In the genomic region with DNA sequence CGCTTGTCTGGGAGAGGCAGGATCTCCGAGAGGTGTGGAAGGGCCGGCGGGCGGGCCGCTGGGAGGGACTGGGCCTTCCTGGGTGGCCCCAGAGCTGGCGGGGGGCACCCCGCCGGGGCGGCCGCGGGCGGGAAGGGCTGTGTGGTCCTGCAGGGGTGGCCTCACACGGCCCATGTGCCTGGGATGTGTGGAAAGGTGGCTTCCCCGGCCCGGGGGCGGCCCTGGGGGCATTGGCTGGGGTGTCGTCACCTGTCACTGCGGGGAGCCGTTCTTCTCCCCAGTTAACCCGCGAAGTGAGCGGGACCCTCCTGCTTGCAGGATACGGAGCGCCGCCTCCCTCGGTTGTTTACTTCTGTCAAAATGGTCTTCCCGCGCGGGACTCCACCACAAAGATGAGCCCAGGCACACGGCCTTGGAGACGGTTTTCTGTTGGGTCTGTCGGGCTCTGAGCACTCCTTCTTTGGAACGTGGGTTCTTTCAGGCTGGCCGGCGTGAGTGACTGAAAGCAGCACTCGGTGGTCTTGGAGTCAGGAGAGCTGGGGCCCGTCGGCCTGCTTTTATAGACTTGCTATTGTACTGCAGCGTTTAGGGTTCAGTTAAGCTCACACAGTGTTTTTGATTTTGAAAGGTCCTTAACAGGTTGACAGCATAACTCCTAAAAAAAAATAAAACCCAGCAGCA, we compare ENCODE assay signal across 8 cellular contexts. TPM values are rescaled to one million over a fixed set of nuclear protein-coding genes. Genes with fewer than 3 reads are reported as not detected.
A peak's percentile ranks its signal among the peaks of the same experiment; 100 is the strongest.
DNase-seq lines count a peak whose midpoint lies in the region; ATAC-seq, FAIRE-seq and TF ChIP-seq lines count a peak whose summit lies in the region.

No MANE protein-coding gene starts in this region.

- H3K4me3 ChIP-seq in BE2C (ENCODE audit: low read depth, low read length) (peak overlapping the region; percentile 85), GM12878 (peak overlapping the region; percentile 70), smooth muscle cell (peak overlapping the region; percentile 94)

- peak overlapping the region; percentile 96 for H3K4me3 Mint-ChIP-seq in T-helper 17 cell

- peak; percentile 70 for TF ChIP-seq POLR2A in GM12878 (IDR thresholded peaks at IDR 0.05; ENCODE audit: low read depth, low read length)

- TF ChIP-seq EP300 in GM12878 (IDR thresholded peaks at IDR 0.05; ENCODE audit: borderline replicate concordance in 1 of 2, control insufficient read depth in 1 of 2, low read depth in 2 of 2, low read length in 2 of 2): no peak

- CTCF ChIA-PET in GM12878 (lab: Yijun Ruan, JAX): interaction anchor here (2.6 kb wide), 1 partner anchor 262 kb away, joined by 8 read pairs; no protein-coding TSS in a partner anchor

- H3K79me2 ChIP-seq in GM12878 (ENCODE audit: control insufficient read depth, insufficient read depth, low read length): peaks cover 56% of the 10 kb centered on the region
- peaks cover 56% of the 10 kb centered on the region for H3K79me2 ChIP-seq in smooth muscle cell (ENCODE audit: low read depth)

- peaks cover 2% of the 10 kb centered on the region for H3K36me3 Mint-ChIP-seq in T-helper 17 cell (ENCODE audit: low read depth)

- intact Hi-C loops in GM12878 (cut with micrococcal nuclease; ENCODE audit: unreplicated experiment): no loop called here

- peak overlapping the region; percentile 96 for H3K27ac Mint-ChIP-seq in T-helper 17 cell

- peaks cover 10% of the 10 kb centered on the region; the same call in 1 of the 2 replicates for H3K4me1 ChIP-seq in BE2C
- peaks cover 9% of the 10 kb centered on the region for H3K4me1 ChIP-seq in GM12878 (ENCODE audit: control insufficient read depth, insufficient read depth, low read length)
- peaks cover 15% of the 10 kb centered on the region for H3K4me1 ChIP-seq in smooth muscle cell (ENCODE audit: low read depth)

- RAD21 ChIA-PET in GM12878 (lab: Charles Lee; ENCODE audit: unreplicated experiment): interaction anchor here (0.8 to 0.9 kb wide), 2 partner anchors 40 to 215 kb away, joined by 3 read pairs; no protein-coding TSS in a partner anchor

- no TSS peak for BruUV-seq in GM12878 (replicated peaks; lab: Mats Ljungman, UMichigan)

- H2AFZ ChIP-seq in GM12878 (ENCODE audit: control insufficient read depth, low read depth, low read length) (peak overlapping the region; percentile 92), smooth muscle cell (ENCODE audit: low read depth) (peak overlapping the region; percentile 93)

- WGBS in GM12878 (ENCODE audit: insufficient coverage, insufficient replicate concordance, low lambda C conversion rate, missing lambda C conversion rate): 1% methylated on average over 36 of the region's 40 CpGs
- 1% methylated on average over 39 of the region's 40 CpGs for WGBS in smooth muscle cell (ENCODE audit: low lambda C conversion rate)

- ATAC-seq in GM19324 (IDR thresholded peaks at IDR 0.05; ENCODE audit: low FRiP score, unreplicated experiment) (peak; percentile 28), HG03378 (IDR thresholded peaks at IDR 0.05; ENCODE audit: unreplicated experiment) (peak; percentile 19), T-helper 17 cell (peak; percentile 37), GM12878 (peak; percentile 55)

- FAIRE-seq in GM12878 (lab: Jason Lieb, UNC): peak; percentile 35

- H3F3A ChIP-seq in smooth muscle cell (ENCODE audit: low read depth): peaks cover 5% of the 10 kb centered on the region

- peak overlapping the region; percentile 86 for H3K9ac ChIP-seq in GM12878 (ENCODE audit: control insufficient read depth, insufficient read depth, low read length)
- peak overlapping the region; percentile 99 for H3K9ac ChIP-seq in smooth muscle cell (ENCODE audit: low read depth)

- TF ChIP-seq CTCF in BE2C (IDR thresholded peaks at IDR 0.05; ENCODE audit: low read depth, low read length) (no peak), GM12878 (IDR thresholded peaks at IDR 0.05 in 2 of 3, conservative IDR thresholded peaks at IDR 0.05 in 1 of 3; ENCODE audit: control insufficient read depth in 2 of 3, extremely low read depth in 1 of 3, insufficient read depth in 1 of 3, low read depth in 3 of 3, low read length in 3 of 3) (no peak), smooth muscle cell (IDR thresholded peaks at IDR 0.05; ENCODE audit: borderline replicate concordance, insufficient read depth, poor library complexity, severe bottlenecking) (no peak)

- in situ Hi-C loops in GM12878 (cut with MboI): no loop called here

- POLR2A ChIA-PET in GM12878 (lab: Charles Lee): interaction anchor here (0.7 kb wide), 1 partner anchor 286 kb away, joined by 3 read pairs; no protein-coding TSS in a partner anchor

- H4K20me1 ChIP-seq in GM12878 (ENCODE audit: control insufficient read depth, insufficient read depth): no peaks in the 10 kb centered on the region; the same call in 1 of the 2 replicates
- peaks cover 38% of the 10 kb centered on the region for H4K20me1 ChIP-seq in smooth muscle cell (ENCODE audit: low read depth)

- H3K4me1 Mint-ChIP-seq in T-helper 17 cell: peaks cover 31% of the 10 kb centered on the region

- no peaks in the 10 kb centered on the region for H3K27me3 ChIP-seq in BE2C
- H3K27me3 ChIP-seq in GM12878 (replicated peaks in 1 of 2; ENCODE audit: control insufficient read depth in 2 of 2, insufficient read depth in 2 of 2, low read length in 1 of 2): no peaks in the 10 kb centered on the region
- no peaks in the 10 kb centered on the region for H3K27me3 ChIP-seq in smooth muscle cell (ENCODE audit: low read depth)

- SMC1A ChIA-PET in GM12878 (lab: Charles Lee; ENCODE audit: uncharacterized antibody, unreplicated experiment): interaction anchor here (0.6 to 1.8 kb wide), 3 partner anchors 236 to 265 kb away, joined by 3 to 6 read pairs (median 3); partner anchors contain the start of gene SMNDC1

- no peaks in the 10 kb centered on the region for H3K9me3 ChIP-seq in BE2C
- H3K9me3 ChIP-seq in T-helper 17 cell (ENCODE audit: control insufficient read depth, low read length, poor library complexity, severe bottlenecking): no peaks in the 10 kb centered on the region
- no peaks in the 10 kb centered on the region for H3K9me3 ChIP-seq in GM12878 (replicated peaks; ENCODE audit: control insufficient read depth, insufficient read depth, low read length)
- H3K9me3 ChIP-seq in smooth muscle cell (replicated peaks; ENCODE audit: low read depth): no peaks in the 10 kb centered on the region

- no peak for TF ChIP-seq RAD21 in GM12878 (IDR thresholded peaks at IDR 0.05; ENCODE audit: insufficient read depth, low read depth, low read length)

- peaks cover 14% of the 10 kb centered on the region for H3K27me3 Mint-ChIP-seq in T-helper 17 cell

- H3K27ac ChIP-seq in GM12878 (ENCODE audit: control insufficient read depth, insufficient read depth): peak overlapping the region; percentile 88
- H3K27ac ChIP-seq in smooth muscle cell (ENCODE audit: low read depth): peak overlapping the region; percentile 96

- H3K4me2 ChIP-seq in GM12878 (ENCODE audit: control insufficient read depth, insufficient read depth) (peak overlapping the region; percentile 76; the same call in 1 of the 2 replicates), smooth muscle cell (peak overlapping the region; percentile 97)

- DNase-seq in BE2C: peak; percentile 40
- peak in 2 of 3 donors; percentile 36 to 51 for DNase-seq in T-helper 17 cell
- no peak for DNase-seq in GM12878 (ENCODE audit: low read depth, low spot score)
- DNase-seq in iPS-NIHi7 (ENCODE audit: extremely low spot score): peak; percentile 31
- DNase-seq in smooth muscle cell (lab: John Stamatoyannopoulos, UW; ENCODE audit: unreplicated experiment): no peak
- DNase-seq in NCI-H187 (lab: John Stamatoyannopoulos, UW): no peak

- peaks cover 20% of the 10 kb centered on the region for H3K36me3 ChIP-seq in BE2C
- no peaks in the 10 kb centered on the region for H3K36me3 ChIP-seq in GM12878 (ENCODE audit: control insufficient read depth in 2 of 2, insufficient read depth in 2 of 2, low read length in 1 of 2)
- H3K36me3 ChIP-seq in smooth muscle cell (ENCODE audit: low read depth): no peaks in the 10 kb centered on the region

TF ChIP-seq in GM12878, 131 proteins besides CTCF, POLR2A, EP300 and RAD21 (continues in another document):
- no peak for TF ChIP-seq CHD4 (IDR thresholded peaks at IDR 0.05)
- no peak for TF ChIP-seq ELK1 (IDR thresholded peaks at IDR 0.05; ENCODE audit: low read depth, low read length)
- TF ChIP-seq TCF12 (IDR thresholded peaks at IDR 0.05; ENCODE audit: low read depth, low read length): no peak

RNA-seq across cellular contexts. Expression of gene SMC3, which starts 0.7 kb away (rescaled TPM):
- 42.9 TPM for polyA plus RNA-seq in BE2C (2012; ENCODE audit: insufficient read depth, insufficient read length, low read depth)
- total RNA-seq in T-helper 17 cell (10 to 100 TPM; 31.6 to 35.9 TPM), GM12878 (2014; rRNA removed) (33.0 and 41.9 TPM in 2 replicates), GM12878 (2014; rRNA removed; fragmentation: Illumina TruSeq; extraction: Trizol) (82.0 and 83.4 TPM in 2 replicates), GM12878 (2021) (53.7 TPM in 2 replicates), smooth muscle cell (24.4 and 26.0 TPM in 2 replicates)
- 32.8 and 35.4 TPM in 2 replicates for total RNA-seq in GM12878 (2013; cell fraction: nucleolus; rRNA removed)
- polyA plus RNA-seq in GM12878 (2011; ENCODE audit: low read depth): 21.8 TPM
- polyA plus RNA-seq in GM12878 (2011; rRNA removed) (30.4 and 47.0 TPM in 2 replicates), GM12878 (2014; fragmentation: Illumina TruSeq; extraction: Trizol) (81.0 and 96.8 TPM in 2 replicates), GM12878 (2014; fragmentation: Nextera tagmentation; extraction: Ambion mirVana) (10 to 100 TPM; 31.0 to 43.0 TPM), GM12878 (2014; rRNA removed) (30.6 and 37.7 TPM in 2 replicates), GM12878 (2016; fragmentation: Nextera tagmentation; extraction: Ambion mirVana) (100 to 1,000 TPM; 120 to 123 TPM), smooth muscle cell (31.0 and 32.6 TPM in 2 replicates)
- polyA plus RNA-seq in GM12878 (2011; cell fraction: cytosol; rRNA removed): 7.8 and 9.9 TPM in 2 replicates
- polyA plus RNA-seq in GM12878 (2011; cell fraction: nucleus; rRNA removed): 12.6 and 21.0 TPM in 2 replicates
- polyA plus RNA-seq in GM12878 (2012): 30.3 and 38.5 TPM in 2 replicates
- polyA minus RNA-seq in GM12878 (2011; rRNA and poly(A)+ RNA removed): 8.8 and 14.3 TPM in 2 replicates
- 7.8 and 12.1 TPM in 2 replicates for polyA minus RNA-seq in GM12878 (2011; cell fraction: cytosol; rRNA and poly(A)+ RNA removed)
- polyA minus RNA-seq in GM12878 (2011; cell fraction: nucleus; rRNA and poly(A)+ RNA removed): 5.2 and 8.7 TPM in 2 replicates

Comparison
In these comparisons a context has a peak if more than half of its experiments do, and no peak if none do; other contexts are left out.
1. DNase-seq: peak in BE2C (single experiment), T-helper 17 cell (2 of 3) and iPS-NIHi7 (single experiment); none in GM12878 (single experiment), smooth muscle cell (single experiment) and NCI-H187 (0 of 2).
2. Peak in every context shown above with its lines, with median percentiles within 50 percentile points of each other: H3K4me3 ChIP-seq and ATAC-seq.